9 cellular contexts compared by ENCODE assay signal in genomic region chr13:21124853-21125252, GRCh38. TPM values are rescaled to one million over a fixed set of nuclear protein-coding genes. Genes with fewer than 3 reads are reported as not detected.
DNase-seq lines count a peak whose midpoint lies in the region; FAIRE-seq and TF ChIP-seq lines count a peak whose summit lies in the region.
"Had no signal": no experiment of that assay in that cellular context is flagged by ENCODE, and none has a peak within 500 bp of the region (broad histone marks: within the 10 kb centered on the region; RNA-seq: fewer than 3 reads in every experiment).

No MANE protein-coding gene starts in this region.

- no peaks in the 10 kb centered on the region for H3K9me1 ChIP-seq in endothelial cell of umbilical vein (replicated peaks; ENCODE audit: control insufficient read depth, extremely low read depth, insufficient read depth, low read length)

- no peaks in the 10 kb centered on the region for H4K20me1 ChIP-seq in endothelial cell of umbilical vein (replicated peaks; ENCODE audit: control insufficient read depth, extremely low read depth, insufficient read depth, low read length)

- peak overlapping the region; percentile 56 for H2AFZ ChIP-seq in endothelial cell of umbilical vein (ENCODE audit: low read depth, low read length)

- intact Hi-C loops in endothelial cell of umbilical vein (cut with micrococcal nuclease) (no loop called here), thyroid gland (cut with DNase I) (no loop called here), posterior vena cava (cut with DNase I) (no loop called here)

- H3K36me3 ChIP-seq in endothelial cell of umbilical vein (ENCODE audit: control insufficient read depth in 2 of 2, extremely low read depth in 1 of 2, insufficient read depth in 2 of 2, low read length in 2 of 2) (no peaks in the 10 kb centered on the region), thyroid gland (no peaks in the 10 kb centered on the region)

- no peaks in the 10 kb centered on the region for H3K79me2 ChIP-seq in endothelial cell of umbilical vein (ENCODE audit: control insufficient read depth, insufficient read depth, low read length)

- H3K4me1 ChIP-seq in endothelial cell of umbilical vein (ENCODE audit: control insufficient read depth, extremely low read depth, insufficient read depth, low read length) (no peaks in the 10 kb centered on the region), thyroid gland (no peaks in the 10 kb centered on the region)

- H3K27ac ChIP-seq in endothelial cell of umbilical vein (ENCODE audit: insufficient read depth, low read depth, low read length) (no peak overlapping the region), thyroid gland (no peak overlapping the region)

- H3K27me3 ChIP-seq in endothelial cell of umbilical vein (ENCODE audit: control insufficient read depth in 2 of 2, insufficient read depth in 2 of 2, low read length in 2 of 2) = no peaks in the 10 kb centered on the region
- H3K27me3 ChIP-seq in thyroid gland = no peaks in the 10 kb centered on the region

- no peak overlapping the region for H3K4me2 ChIP-seq in endothelial cell of umbilical vein (ENCODE audit: insufficient read depth, low read length)

- TF ChIP-seq CTCF in endothelial cell of umbilical vein (IDR thresholded peaks at IDR 0.05; ENCODE audit: extremely low read depth in 1 of 2, insufficient read depth in 1 of 2, low read depth in 1 of 2, low read length in 2 of 2) (no peak), thyroid gland (IDR thresholded peaks at IDR 0.05) (no peak)

- POLR2A ChIA-PET in endothelial cell of umbilical vein (lab: Charles Lee) = no interaction called here

- DNase-seq in NCI-H187 (lab: John Stamatoyannopoulos, UW) (peak; percentile 22 to 65), NCI-H187 treated with DMSO at 0.1 percent for 48 hours (lab: John Stamatoyannopoulos, UW) (no peak), NCI-H524 treated with DMSO at 0.1 percent for 48 hours (lab: John Stamatoyannopoulos, UW) (peak; percentile 93), endothelial cell of umbilical vein (ENCODE audit: low read depth, low spot score) (peak; percentile 67), thyroid gland (peak; percentile 86 to 91), AG08396 (ENCODE audit: low spot score) (no peak), posterior vena cava (ENCODE audit: low spot score) (no peak)
- DNase-seq in stimulated activated naive CD4-positive, alpha-beta T cell (lab: John Stamatoyannopoulos, UW) = no peak
- DNase-seq: MM.1S had no signal

- H3K4me3 ChIP-seq in endothelial cell of umbilical vein (replicated peaks in 1 of 3; ENCODE audit: insufficient read depth in 1 of 3, low read depth in 1 of 3, low read length in 3 of 3) (no peak overlapping the region), thyroid gland (replicated peaks in 1 of 3) (no peak overlapping the region)

- peak; percentile 59 for FAIRE-seq in endothelial cell of umbilical vein (lab: Jason Lieb, UNC)

- dilution Hi-C loops in endothelial cell of umbilical vein (cut with MboI; ENCODE audit: extremely low pct_ligation_motif_present, low sequenced_read_pairs) = no loop called here

- no TSS peak for BruUV-seq in endothelial cell of umbilical vein (replicated peaks; lab: Mats Ljungman, UMichigan)

- CTCF ChIA-PET in endothelial cell of umbilical vein (lab: Charles Lee) = interaction anchor here (0.8 to 1.8 kb wide), 3 partner anchors 9 to 181 kb away, joined by 3 to 8 read pairs (median 4); no protein-coding TSS in a partner anchor

- WGBS in thyroid gland, 2 donors = 12 to 18% methylated on average over 7 of the region's 7 CpGs

- no peak for TF ChIP-seq POLR2A in endothelial cell of umbilical vein (IDR thresholded peaks at IDR 0.05; ENCODE audit: low read depth, low read length)
- TF ChIP-seq POLR2A in thyroid gland (IDR thresholded peaks at IDR 0.05) = no peak

- H3K9me3 ChIP-seq in endothelial cell of umbilical vein (replicated peaks; ENCODE audit: control insufficient read depth, insufficient read depth, low read length) = no peaks in the 10 kb centered on the region
- no peaks in the 10 kb centered on the region for H3K9me3 ChIP-seq in thyroid gland

- H3K9ac ChIP-seq in endothelial cell of umbilical vein (replicated peaks; ENCODE audit: extremely low read depth, insufficient read depth, low read length) = no peak overlapping the region

TF ChIP-seq in endothelial cell of umbilical vein, 7 proteins besides CTCF, POLR2A, EP300 and RAD21:
- TF ChIP-seq, protein P1, sequence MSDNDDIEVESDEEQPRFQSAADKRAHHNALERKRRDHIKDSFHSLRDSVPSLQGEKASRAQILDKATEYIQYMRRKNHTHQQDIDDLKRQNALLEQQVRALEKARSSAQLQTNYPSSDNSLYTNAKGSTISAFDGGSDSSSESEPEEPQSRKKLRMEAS (IDR thresholded peaks at IDR 0.05; ENCODE audit: insufficient read depth, insufficient read length) = no peak
- TF ChIP-seq MYC (IDR thresholded peaks at IDR 0.05; ENCODE audit: low read depth, low read length) (no peak), JUN (IDR thresholded peaks at IDR 0.05; ENCODE audit: borderline replicate concordance, insufficient read depth, insufficient read length, low read depth) (no peak), EZH2 (IDR thresholded peaks at IDR 0.05; ENCODE audit: borderline replicate concordance, low read depth, low read length, severe bottlenecking) (no peak), FOS (IDR thresholded peaks at IDR 0.05; ENCODE audit: borderline replicate concordance, insufficient read depth, low read length) (no peak), POLR2AphosphoS5 (IDR thresholded peaks at IDR 0.05; ENCODE audit: insufficient read depth, low read depth, low read length) (no peak), GATA2 (IDR thresholded peaks at IDR 0.05; ENCODE audit: insufficient read depth, insufficient read length, low read depth, low read length) (no peak)

RNA-seq across cellular contexts. Expression of gene SAP18, which starts 15.1 kb away (rescaled TPM):
- total RNA-seq in endothelial cell of umbilical vein = 191 and 221 TPM in 2 replicates
- 29.7 and 30.3 TPM in 2 replicates for polyA plus RNA-seq in endothelial cell of umbilical vein
- polyA plus RNA-seq in endothelial cell of umbilical vein (2011; cell fraction: cytosol; rRNA removed) = 49.9 and 65.8 TPM in 2 replicates
- polyA plus RNA-seq in endothelial cell of umbilical vein (2011; cell fraction: nucleus; rRNA removed) = 33.7 and 34.6 TPM in 2 replicates
- 163 and 187 TPM in 2 replicates for polyA plus RNA-seq in endothelial cell of umbilical vein (2012)
- 9.4 and 12.8 TPM in 2 replicates for polyA minus RNA-seq in endothelial cell of umbilical vein
- polyA minus RNA-seq in endothelial cell of umbilical vein (2011; cell fraction: cytosol; rRNA and poly(A)+ RNA removed) = 11.0 TPM
- 16.0 and 16.1 TPM in 2 replicates for polyA minus RNA-seq in endothelial cell of umbilical vein (2011; cell fraction: nucleus; rRNA and poly(A)+ RNA removed)
- 100 to 1,000 TPM in 1 of 4 donors, 10 to 100 TPM in 3; 70.8 to 162 (median 88.6) TPM for total RNA-seq in thyroid gland
- 100 to 1,000 TPM; 177 to 182 TPM for total RNA-seq in posterior vena cava

RNA-seq across cellular contexts. Expression of gene SKA3, which starts 51.5 kb away (rescaled TPM):
- total RNA-seq in endothelial cell of umbilical vein (25.9 and 28.7 TPM in 2 replicates), thyroid gland (1 to 10 TPM in 2 of 4 donors, not detected in 2; 1.3 to 1.4 TPM), posterior vena cava (1 to 10 TPM in 1 of 2 donors, under 1 TPM in 1; 0.86 to 1.7 TPM)
- polyA plus RNA-seq in endothelial cell of umbilical vein = 7.6 and 9.4 TPM in 2 replicates
- 14.6 and 20.8 TPM in 2 replicates for polyA plus RNA-seq in endothelial cell of umbilical vein (2011; cell fraction: cytosol; rRNA removed)
- 9.0 and 14.1 TPM in 2 replicates for polyA plus RNA-seq in endothelial cell of umbilical vein (2011; cell fraction: nucleus; rRNA removed)
- polyA plus RNA-seq in endothelial cell of umbilical vein (2012) = 7.4 and 15.5 TPM in 2 replicates
- polyA minus RNA-seq in endothelial cell of umbilical vein = 5.7 and 6.3 TPM in 2 replicates
- 21.1 TPM for polyA minus RNA-seq in endothelial cell of umbilical vein (2011; cell fraction: cytosol; rRNA and poly(A)+ RNA removed)
- polyA minus RNA-seq in endothelial cell of umbilical vein (2011; cell fraction: nucleus; rRNA and poly(A)+ RNA removed) = 5.5 and 9.9 TPM in 2 replicates

RNA-seq across cellular contexts. Expression of gene MRPL57, which starts 51.6 kb away (rescaled TPM):
- total RNA-seq in endothelial cell of umbilical vein = 19.5 and 23.1 TPM in 2 replicates
- polyA plus RNA-seq in endothelial cell of umbilical vein = 17.7 and 20.8 TPM in 2 replicates
- 14.4 TPM in 2 replicates for polyA plus RNA-seq in endothelial cell of umbilical vein (2011; cell fraction: cytosol; rRNA removed)
- 4.5 and 5.3 TPM in 2 replicates for polyA plus RNA-seq in endothelial cell of umbilical vein (2011; cell fraction: nucleus; rRNA removed)
- polyA plus RNA-seq in endothelial cell of umbilical vein (2012) = 17.7 and 22.6 TPM in 2 replicates
- 6.0 and 10.6 TPM in 2 replicates for polyA minus RNA-seq in endothelial cell of umbilical vein
- polyA minus RNA-seq in endothelial cell of umbilical vein (2011; cell fraction: cytosol; rRNA and poly(A)+ RNA removed) = 11.2 TPM
- 1.6 and 2.8 TPM in 2 replicates for polyA minus RNA-seq in endothelial cell of umbilical vein (2011; cell fraction: nucleus; rRNA and poly(A)+ RNA removed)
- 10 to 100 TPM; 23.5 to 65.8 (median 33.2) TPM for total RNA-seq in thyroid gland
- total RNA-seq in posterior vena cava = 10 to 100 TPM; 10.1 to 11.1 TPM

Comparison
In these comparisons a context has a peak if more than half of its experiments do, and no peak if none do; other contexts are left out.
1. DNase-seq: peak in NCI-H187 (2 of 2), NCI-H524 treated with DMSO at 0.1 percent for 48 hours (single experiment), endothelial cell of umbilical vein (single experiment) and thyroid gland (2 of 2); none in NCI-H187 treated with DMSO at 0.1 percent for 48 hours (single experiment), AG08396 (single experiment), stimulated activated naive CD4-positive, alpha-beta T cell (0 of 6) and posterior vena cava (single experiment).
2. RNA of gene SKA3, which starts 51.5 kb away (total RNA-seq): 25.9 to 28.7 TPM in endothelial cell of umbilical vein; 0.86 to 1.7 TPM in posterior vena cava and 1.3 to 1.4 TPM in thyroid gland; every median in the first group is over 10 times any median in the second.